Comparison of ENCODE assay signal across 8 cellular contexts in genomic region chr2:27663160-27663462, GRCh38. TPM values are rescaled to one million over a fixed set of nuclear protein-coding genes. Genes with fewer than 3 reads are reported as not detected.
DNase-seq lines count a peak whose midpoint lies in the region; ATAC-seq, FAIRE-seq and TF ChIP-seq lines count a peak whose summit lies in the region.

No MANE protein-coding gene starts in this region.

- H3K4me3 ChIP-seq in breast epithelium (peak overlapping the region; percentile 76 to 95 (median 77)), urinary bladder (ENCODE audit: low read depth, low read length) (peak overlapping the region; percentile 69)

- peaks cover 21% of the 10 kb centered on the region for H3K36me3 Mint-ChIP-seq in memory B cell

- H3K4me1 Mint-ChIP-seq in memory B cell, result peaks cover 19% of the 10 kb centered on the region

- ATAC-seq in GM21367 (IDR thresholded peaks at IDR 0.05; ENCODE audit: unreplicated experiment) (peak; percentile 33), memory B cell (ENCODE audit: low read depth) (peak; percentile 64)

- no peaks in the 10 kb centered on the region for H3K9me3 ChIP-seq in breast epithelium

- H3K4me1 ChIP-seq in breast epithelium (peaks cover 0 to 5% of the 10 kb centered on the region in 2 donors), urinary bladder (ENCODE audit: insufficient read depth) (no peaks in the 10 kb centered on the region)

- intact Hi-C loops in breast epithelium (cut with DNase I; ENCODE audit: low total_unique reads), result no loop called here

- H3K4me3 Mint-ChIP-seq in memory B cell, result peak overlapping the region; percentile 100

- no peaks in the 10 kb centered on the region for H3K27me3 ChIP-seq in breast epithelium

- H3K27ac ChIP-seq in breast epithelium, result peak overlapping the region; percentile 86 to 96
- H3K27ac ChIP-seq in urinary bladder (ENCODE audit: low read depth), result peak overlapping the region; percentile 92

- TF ChIP-seq CTCF in breast epithelium (IDR thresholded peaks at IDR 0.05), result no peak

- H3K9me3 Mint-ChIP-seq in memory B cell, result no peaks in the 10 kb centered on the region

- WGBS in urinary bladder, result under 1% methylated on average over 16 of the region's 16 CpGs

- DNase-seq in HTR-8/SVneo (ENCODE audit: insufficient read length, low spot score) (no peak), breast epithelium (ENCODE audit: low spot score in 2 of 2) (peak in 1 of 2 donors; percentile 65), memory B cell (ENCODE audit: low spot score in 2 of 2) (no peak), GM03348 (ENCODE audit: low spot score) (no peak), A172 (ENCODE audit: low spot score) (no peak), SIG-M5 (lab: John Stamatoyannopoulos, UW) (no peak)

- H3K36me3 ChIP-seq in breast epithelium (no peaks in the 10 kb centered on the region), urinary bladder (ENCODE audit: insufficient read depth) (peaks cover 2% of the 10 kb centered on the region)

- TF ChIP-seq POLR2A in breast epithelium (IDR thresholded peaks at IDR 0.05), result no peak

- peak; percentile 13 for FAIRE-seq in HTR-8/SVneo (lab: Jason Lieb, UNC)

- no peaks in the 10 kb centered on the region for H3K27me3 Mint-ChIP-seq in memory B cell

- peak overlapping the region; percentile 100 for H3K27ac Mint-ChIP-seq in memory B cell

RNA-seq across cellular contexts. Expression of gene SUPT7L, which starts 0.3 kb away (rescaled TPM):
- 10 to 100 TPM; 21.4 to 34.2 (median 25.9) TPM for total RNA-seq in breast epithelium
- 28.2 TPM for total RNA-seq in urinary bladder
- polyA plus RNA-seq in urinary bladder, result 23.3 TPM
- 29.4 and 32.7 TPM in 2 replicates for total RNA-seq in A172 (2014; rRNA removed; shearing (Covaris generic))

RNA-seq across cellular contexts. Expression of gene SLC4A1AP, which starts 0.6 kb away (rescaled TPM):
- total RNA-seq in breast epithelium (10 to 100 TPM; 23.3 to 27.1 (median 24.3) TPM), urinary bladder (22.6 TPM)
- polyA plus RNA-seq in urinary bladder, result 16.3 TPM
- 44.5 and 51.0 TPM in 2 replicates for total RNA-seq in A172 (2014; rRNA removed; shearing (Covaris generic))

RNA-seq across cellular contexts. Expression of gene GPN1, which starts 34.3 kb away (rescaled TPM):
- total RNA-seq in breast epithelium (10 to 100 TPM; 24.2 to 30.3 (median 25.6) TPM), urinary bladder (28.7 TPM)
- 25.6 TPM for polyA plus RNA-seq in urinary bladder
- total RNA-seq in A172 (2014; rRNA removed; shearing (Covaris generic)), result 76.1 and 91.6 TPM in 2 replicates

RNA-seq across cellular contexts. Expression of gene CCDC121, which starts 34.3 kb away (rescaled TPM):
- 1 to 10 TPM; 4.9 to 8.9 (median 5.1) TPM for total RNA-seq in breast epithelium
- 11.1 TPM for total RNA-seq in urinary bladder
- 5.4 TPM for polyA plus RNA-seq in urinary bladder
- total RNA-seq in A172 (2014; rRNA removed; shearing (Covaris generic)), result 1.6 and 6.5 TPM in 2 replicates
